Comparison of ENCODE assay signal across 8 cellular contexts in genomic region chr1:113389953-113390834, GRCh38. TPM values are rescaled to one million over a fixed set of nuclear protein-coding genes. Genes with fewer than 3 reads are reported as not detected.
DNase-seq lines count a peak whose midpoint lies in the region; ATAC-seq and TF ChIP-seq lines count a peak whose summit lies in the region.

MAGI3 (plus strand) TSS chr1:113390515; CDS start chr1:113391034, 519 bp downstream.

- H3K4me1 ChIP-seq in breast epithelium (no peaks in the 10 kb centered on the region), skeletal muscle tissue (ENCODE audit: control insufficient read depth in 3 of 3, insufficient read depth in 3 of 3, low read length in 3 of 3) (peaks cover 10 to 22% (median 21%) of the 10 kb centered on the region in 3 donors)

- H3K4me3 ChIP-seq in breast epithelium: peak within 1 kb of the TSS; percentile 95
- H3K4me3 ChIP-seq in iPS-18c (ENCODE audit: insufficient read depth, low read depth, low read length): peak within 1 kb of the TSS; percentile 82
- H3K4me3 ChIP-seq in skeletal muscle tissue (ENCODE audit: low read length in 3 of 3): peak within 1 kb of the TSS; percentile 83 to 90 (median 85)

- peak; percentile 45 for TF ChIP-seq POLR2A in breast epithelium (IDR thresholded peaks at IDR 0.05)

- peak within 1 kb of the TSS; percentile 91 for H3K27ac ChIP-seq in VCaP
- peak within 1 kb of the TSS; percentile 92 for H3K27ac ChIP-seq in breast epithelium
- peak within 1 kb of the TSS; percentile 73 for H3K27ac ChIP-seq in skeletal muscle tissue (ENCODE audit: low read depth, low read length)

- H3K36me3 ChIP-seq in breast epithelium (no peaks in the 10 kb centered on the region), skeletal muscle tissue (ENCODE audit: control insufficient read depth in 3 of 3, insufficient read depth in 3 of 3, low read length in 3 of 3) (no peaks in the 10 kb centered on the region)

- intact Hi-C loops in breast epithelium (cut with DNase I; ENCODE audit: low total_unique reads): loop anchor here (5.0 kb wide), 1 partner anchor 367 kb away; the partner anchor contains the start of gene PHTF1

- H3K27me3 ChIP-seq in breast epithelium (no peaks in the 10 kb centered on the region), skeletal muscle tissue (ENCODE audit: control insufficient read depth in 3 of 3, insufficient read depth in 3 of 3, low read length in 3 of 3) (no peaks in the 10 kb centered on the region)

- TF ChIP-seq CTCF in VCaP (conservative IDR thresholded peaks at IDR 0.05) (no peak), breast epithelium (IDR thresholded peaks at IDR 0.05) (no peak)

- H3K9me3 ChIP-seq in breast epithelium (no peaks in the 10 kb centered on the region), iPS-18c (ENCODE audit: control insufficient read depth, insufficient read depth, low read length) (no peaks in the 10 kb centered on the region), skeletal muscle tissue (ENCODE audit: control insufficient read depth in 3 of 3, low read length in 3 of 3) (no peaks in the 10 kb centered on the region)

- DNase-seq in A172 (ENCODE audit: low spot score) (peak; percentile 95), NCI-H2171 (lab: John Stamatoyannopoulos, UW) (peak; percentile 97), breast epithelium (ENCODE audit: low spot score in 2 of 2) (peak; percentile 96 to 99)

- H3K9ac ChIP-seq in skeletal muscle tissue (ENCODE audit: low read depth in 1 of 3, low read length in 3 of 3): peak within 1 kb of the TSS; percentile 80 to 84 (median 81)

- ATAC-seq in GM18858 (IDR thresholded peaks at IDR 0.05; ENCODE audit: unreplicated experiment) (peak; percentile 99), HG03097 (IDR thresholded peaks at IDR 0.05; ENCODE audit: low FRiP score, unreplicated experiment) (peak; percentile 100)

RNA-seq across cellular contexts. Expression of gene MAGI3, which starts in this region (rescaled TPM):
- total RNA-seq in A172 (2014; rRNA removed; shearing (Covaris generic)): 8.7 and 8.9 TPM in 2 replicates
- 10 to 100 TPM; 14.9 to 66.9 (median 33.4) TPM for total RNA-seq in breast epithelium
- 13.0 TPM for total RNA-seq in skeletal muscle tissue

Comparison
In these comparisons a context has a peak if more than half of its experiments do, and no peak if none do; other contexts are left out.
1. Peak in every context shown above with its lines: DNase-seq, ATAC-seq, H3K4me3 ChIP-seq and H3K27ac ChIP-seq.